10 cellular contexts compared by ENCODE assay signal in the genomic region with DNA sequence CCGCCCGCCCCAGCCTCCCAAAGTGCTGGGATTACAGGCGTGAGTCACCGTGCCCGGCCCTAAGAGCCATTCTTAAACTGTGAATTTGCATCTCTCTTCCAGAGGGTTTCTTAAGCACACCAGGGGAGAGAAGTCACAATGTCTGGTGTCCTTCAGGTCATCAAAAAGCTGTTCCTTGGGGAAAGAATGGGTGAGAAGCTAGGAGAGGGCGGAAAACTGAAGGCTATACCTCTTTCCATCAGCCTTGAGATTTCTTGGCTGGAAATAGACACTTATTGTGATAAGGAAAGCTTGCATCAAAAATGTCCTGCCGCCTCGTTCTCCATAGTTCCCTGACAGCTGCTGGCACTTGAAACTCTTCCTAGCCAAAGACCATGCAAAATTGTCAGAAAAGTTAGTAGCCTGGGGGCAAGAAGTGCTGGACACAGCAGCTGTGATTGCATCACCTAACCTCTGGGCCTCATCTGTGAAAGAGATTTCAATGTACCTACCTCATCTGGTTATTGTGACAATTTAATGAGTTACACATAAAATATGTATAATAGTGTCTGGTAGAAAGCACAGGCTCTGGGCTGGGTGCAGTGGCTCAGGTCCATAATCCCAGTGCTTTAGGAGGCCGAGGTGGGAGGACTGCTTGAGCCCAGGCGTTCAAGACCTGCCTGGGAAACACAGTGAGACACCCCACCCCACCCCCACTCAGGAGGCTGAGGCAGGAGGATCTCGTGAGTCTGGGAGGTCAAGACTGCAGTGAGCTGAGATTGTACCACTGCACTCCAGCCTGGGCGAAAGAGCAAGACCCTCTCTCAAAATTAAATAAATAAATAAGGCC. TPM values are rescaled to one million over a fixed set of nuclear protein-coding genes. Genes with fewer than 3 reads are reported as not detected.
DNase-seq lines count a peak whose midpoint lies in the region; ATAC-seq and TF ChIP-seq lines count a peak whose summit lies in the region.
"Had no signal": no experiment of that assay in that cellular context is flagged by ENCODE, and none has a peak within 500 bp of the region (broad histone marks: within the 10 kb centered on the region; RNA-seq: fewer than 3 reads in every experiment).

No MANE protein-coding gene starts in this region.

- no peaks in the 10 kb centered on the region for H3K79me2 ChIP-seq in mesendoderm (ENCODE audit: control insufficient read depth, insufficient read depth, low read length)

- no peak overlapping the region for H4K5ac ChIP-seq in mesendoderm (ENCODE audit: low read length)

- no peak overlapping the region for H3K4ac ChIP-seq in mesendoderm (ENCODE audit: low read depth, low read length)

- H3K36me3 Mint-ChIP-seq in CD4-positive, alpha-beta T cell (ENCODE audit: low read depth) = peaks cover 31% of the 10 kb centered on the region
- H3K36me3 Mint-ChIP-seq: stimulated activated memory B cell treated with anti-CD40 and anti-IgM and Interleukin-4, amounts not matched to agents 10 μg/mL and 1 μg/mL and 100 μg/mL, for 72 hours had no signal

- no peak overlapping the region for H4K8ac ChIP-seq in mesendoderm (ENCODE audit: low read depth, low read length)

- POLR2A ChIA-PET in CD4-positive, alpha-beta T cell (lab: Charles Lee) = interaction anchor here (1.2 to 12.5 kb wide), 3 partner anchors 9 to 14 kb away, joined by 5 to 538 read pairs (median 26); a partner anchor contains a TSS

- H3K79me1 ChIP-seq in mesendoderm (ENCODE audit: low read length) = no peaks in the 10 kb centered on the region

- H3K9me3 Mint-ChIP-seq in CD4-positive, alpha-beta T cell = peaks cover 4% of the 10 kb centered on the region
- H3K9me3 Mint-ChIP-seq: stimulated activated memory B cell treated with anti-CD40 and anti-IgM and Interleukin-4, amounts not matched to agents 10 μg/mL and 1 μg/mL and 100 μg/mL, for 72 hours had no signal

- H2BK15ac ChIP-seq in mesendoderm (replicated peaks; ENCODE audit: low read depth) = no peak overlapping the region

- ATAC-seq in CD4-positive, alpha-beta T cell (ENCODE audit: poor library complexity) = no peak
- ATAC-seq in GM21515 (IDR thresholded peaks at IDR 0.05; ENCODE audit: unreplicated experiment) = no peak
- ATAC-seq in GM19035 (IDR thresholded peaks at IDR 0.05; ENCODE audit: unreplicated experiment) = no peak
- ATAC-seq: stimulated activated memory B cell treated with anti-CD40 and anti-IgM and Interleukin-4, amounts not matched to agents 10 μg/mL and 1 μg/mL and 100 μg/mL, for 72 hours had no signal

- no peak overlapping the region for H3K23ac ChIP-seq in mesendoderm (ENCODE audit: low read length)

- peaks cover 18% of the 10 kb centered on the region for H3K27me3 Mint-ChIP-seq in CD4-positive, alpha-beta T cell
- H3K27me3 Mint-ChIP-seq: stimulated activated memory B cell treated with anti-CD40 and anti-IgM and Interleukin-4, amounts not matched to agents 10 μg/mL and 1 μg/mL and 100 μg/mL, for 72 hours had no signal

- TF ChIP-seq CTCF in CD4-positive, alpha-beta T cell (IDR thresholded peaks at IDR 0.05) = no peak
- no peak for TF ChIP-seq CTCF in brain microvascular endothelial cell (IDR thresholded peaks at IDR 0.05; ENCODE audit: low read depth, low read length, missing control alignments)
- TF ChIP-seq CTCF in ovary (IDR thresholded peaks at IDR 0.05) = no peak

- no peak for DNase-seq in CD4-positive, alpha-beta T cell
- peak; percentile 49 for DNase-seq in brain microvascular endothelial cell
- DNase-seq in mesendoderm = peak; percentile 93
- no peak for DNase-seq in dermis blood vessel endothelial cell
- DNase-seq in ovary = no peak
- DNase-seq: effector CD4-positive, alpha-beta T cell had no signal

- H2AK5ac ChIP-seq in mesendoderm (ENCODE audit: low read length) = no peak overlapping the region

- no peak overlapping the region for H3K4me2 ChIP-seq in mesendoderm (ENCODE audit: low read length)

- no peak overlapping the region for H3K18ac ChIP-seq in mesendoderm (ENCODE audit: low read length)

- H3K4me3 ChIP-seq in HUES6 (ENCODE audit: low read depth, low read length) (peak overlapping the region; percentile 33), brain microvascular endothelial cell (ENCODE audit: low read depth, low read length) (no peak overlapping the region), mesendoderm (ENCODE audit: low read length) (no peak overlapping the region), ovary (no peak overlapping the region)

- H3K56ac ChIP-seq in mesendoderm (ENCODE audit: low read length) = peak overlapping the region; percentile 65

- peak overlapping the region; percentile 69 for H3K27ac Mint-ChIP-seq in CD4-positive, alpha-beta T cell
- H3K27ac Mint-ChIP-seq: stimulated activated memory B cell treated with anti-CD40 and anti-IgM and Interleukin-4, amounts not matched to agents 10 μg/mL and 1 μg/mL and 100 μg/mL, for 72 hours had no signal

- H3K9me3 ChIP-seq in CD4-positive, alpha-beta T cell (ENCODE audit: control insufficient read depth, low read length) = no peaks in the 10 kb centered on the region
- H3K9me3 ChIP-seq in HUES6 (ENCODE audit: control insufficient read depth, insufficient read depth, low read depth, low read length) = no peaks in the 10 kb centered on the region
- no peaks in the 10 kb centered on the region for H3K9me3 ChIP-seq in ovary

- TF ChIP-seq POLR2A in ovary (IDR thresholded peaks at IDR 0.05) = no peak

- CTCF ChIA-PET in CD4-positive, alpha-beta T cell (lab: Charles Lee) = interaction anchor here (1.3 to 4.8 kb wide), 3 partner anchors 14 to 17 kb away, joined by 6 to 32 read pairs (median 16); no protein-coding TSS in a partner anchor

- peak overlapping the region; percentile 48 for H2BK5ac ChIP-seq in mesendoderm (ENCODE audit: low read length)

- no peak for TF ChIP-seq EP300 in ovary (IDR thresholded peaks at IDR 0.05)

- in situ Hi-C loops in brain microvascular endothelial cell (cut with HindIII; ENCODE audit: low pct_ligation_motif_present, low sequenced_read_pairs) = no loop called here

- H3K27me3 ChIP-seq in CD4-positive, alpha-beta T cell (ENCODE audit: control insufficient read depth, insufficient read depth, low read length) = no peaks in the 10 kb centered on the region
- no peaks in the 10 kb centered on the region for H3K27me3 ChIP-seq in HUES6 (ENCODE audit: control insufficient read depth, insufficient read depth, low read length)
- H3K27me3 ChIP-seq in brain microvascular endothelial cell (replicated peaks) = no peaks in the 10 kb centered on the region
- H3K27me3 ChIP-seq in mesendoderm (ENCODE audit: insufficient read depth, low read length, poor library complexity) = no peaks in the 10 kb centered on the region
- no peaks in the 10 kb centered on the region for H3K27me3 ChIP-seq in ovary

- H3K4me1 ChIP-seq in HUES6 (ENCODE audit: control insufficient read depth, insufficient read depth, low read length) (peaks cover 33% of the 10 kb centered on the region), mesendoderm (ENCODE audit: control insufficient read depth, low read depth, low read length) (peaks cover 8% of the 10 kb centered on the region), ovary (ENCODE audit: insufficient read depth) (peaks cover 1% of the 10 kb centered on the region)

- no peak overlapping the region for H2BK120ac ChIP-seq in mesendoderm (ENCODE audit: low read depth, low read length)

- intact Hi-C loops in CD4-positive, alpha-beta T cell (cut with DNase I, micrococcal nuclease) = no loop called here
- intact Hi-C loops in ovary (cut with DNase I) = no loop called here

- WGBS in mesendoderm (ENCODE audit: extremely low coverage, insufficient coverage, low lambda C conversion rate) = no CpG with 5 or more reads among the region's 12 CpGs
- 71 to 76% (median 75%) methylated on average over 12 of the region's 12 CpGs for WGBS in ovary, 3 donors

- peaks cover 55% of the 10 kb centered on the region for H3K4me1 Mint-ChIP-seq in CD4-positive, alpha-beta T cell (ENCODE audit: low read depth)

- H3K9ac ChIP-seq in HUES6 (ENCODE audit: low read length) (peak overlapping the region; percentile 70), mesendoderm (ENCODE audit: low read length) (peak overlapping the region; percentile 2)

- H3K4me3 Mint-ChIP-seq in CD4-positive, alpha-beta T cell = peak overlapping the region; percentile 14
- H3K4me3 Mint-ChIP-seq: stimulated activated memory B cell treated with anti-CD40 and anti-IgM and Interleukin-4, amounts not matched to agents 10 μg/mL and 1 μg/mL and 100 μg/mL, for 72 hours had no signal

- no peaks in the 10 kb centered on the region for H3K36me3 ChIP-seq in HUES6 (ENCODE audit: control insufficient read depth, insufficient read depth, low read length)
- H3K36me3 ChIP-seq in brain microvascular endothelial cell (replicated peaks) = no peaks in the 10 kb centered on the region
- H3K36me3 ChIP-seq in mesendoderm (ENCODE audit: control insufficient read depth, insufficient read depth, low read length) = no peaks in the 10 kb centered on the region
- H3K36me3 ChIP-seq in ovary = no peaks in the 10 kb centered on the region

- no peak overlapping the region for H3K27ac ChIP-seq in CD4-positive, alpha-beta T cell (ENCODE audit: low read depth, low read length)
- H3K27ac ChIP-seq in HUES6 (ENCODE audit: low read depth, low read length) = peak overlapping the region; percentile 83; the same call in 1 of the 2 replicates
- peak overlapping the region; percentile 61 for H3K27ac ChIP-seq in brain microvascular endothelial cell
- H3K27ac ChIP-seq in mesendoderm (ENCODE audit: low read depth, low read length) = peak overlapping the region; percentile 88
- no peak overlapping the region for H3K27ac ChIP-seq in ovary

RNA-seq across cellular contexts. Expression of a gene that starts 9.7 kb away (rescaled TPM):
- total RNA-seq in CD4-positive, alpha-beta T cell = 1,000 to 10,000 TPM; 1,389 to 1,410 TPM
- 737 TPM for polyA plus RNA-seq in mesendoderm (2013, experiment 1 of 2)
- 751 TPM for polyA plus RNA-seq in mesendoderm (2013, experiment 2 of 2)
- total RNA-seq in dermis blood vessel endothelial cell (1,840 and 2,354 TPM in 2 replicates), ovary (1,000 to 10,000 TPM in 2 of 7 donors, 100 to 1,000 TPM in 5; 775 to 1,271 (median 837) TPM)
- 1,000 to 10,000 TPM in 1 of 2 donors, 100 to 1,000 TPM in 1; 808 to 1,330 TPM for polyA plus RNA-seq in ovary

Comparison
In these comparisons a context has a peak if more than half of its experiments do, and no peak if none do; other contexts are left out.
1. DNase-seq: peak in brain microvascular endothelial cell (single experiment) and mesendoderm (single experiment); none in CD4-positive, alpha-beta T cell (0 of 10), dermis blood vessel endothelial cell (single experiment) and ovary (0 of 5).
2. H3K27ac ChIP-seq: peak in HUES6 (single experiment), brain microvascular endothelial cell (single experiment) and mesendoderm (single experiment); none in CD4-positive, alpha-beta T cell (single experiment) and ovary (0 of 2).